In genomic region chr6:12012231-12012565, GRCh38 we compare ENCODE assay signal across 8 cellular contexts. TPM values are rescaled to one million over a fixed set of nuclear protein-coding genes. Genes with fewer than 3 reads are reported as not detected.
DNase-seq lines count a peak whose midpoint lies in the region; ATAC-seq and TF ChIP-seq lines count a peak whose summit lies in the region.

Gene HIVEP1, plus strand, starts transcription at chr6:12012312. Its CDS starts 3,317 bp downstream, at chr6:12015629.

- ATAC-seq in GM18909 (IDR thresholded peaks at IDR 0.05; ENCODE audit: poor library complexity, unreplicated experiment) (peak; percentile 2), heart right ventricle (no peak), GM18868 (IDR thresholded peaks at IDR 0.05; ENCODE audit: unreplicated experiment) (no peak), HG02678 (IDR thresholded peaks at IDR 0.05; ENCODE audit: unreplicated experiment) (no peak)

- H3K27ac ChIP-seq in heart right ventricle: peak within 1 kb of the TSS; percentile 81 to 98 (median 96)

- H3K9me3 Mint-ChIP-seq in activated naive CD8-positive, alpha-beta T cell treated with anti-CD3 and anti-CD28 coated beads for 36 hours: peaks cover 6% of the 10 kb centered on the region

- WGBS in heart right ventricle, 2 donors: 2 to 7% methylated on average over 14 to 45 of the region's 46 CpGs

- H3K4me1 ChIP-seq in heart right ventricle: peaks cover 4 to 39% (median 30%) of the 10 kb centered on the region in 9 donors

- intact Hi-C loops in heart right ventricle (cut with DNase I): loop anchor here in 5 of 10 donors (5.0 to 10.0 kb wide), 4 partner anchors 240 to 360 kb away; no protein-coding TSS in a partner anchor
- intact Hi-C loops in posterior vena cava (cut with DNase I): loop anchor here in 1 of 2 donors (5.0 kb wide), 1 partner anchor 250 kb away; no protein-coding TSS in a partner anchor

- H3K27ac Mint-ChIP-seq in activated naive CD8-positive, alpha-beta T cell treated with anti-CD3 and anti-CD28 coated beads for 36 hours: peak within 1 kb of the TSS; percentile 97

- peak within 1 kb of the TSS; percentile 53 to 92 (median 73) for H3K4me3 ChIP-seq in heart right ventricle

- no peak for TF ChIP-seq CTCF in heart right ventricle (IDR thresholded peaks at IDR 0.05)

- no peaks in the 10 kb centered on the region for H3K27me3 ChIP-seq in heart right ventricle

- in situ Hi-C loops in KBM-7 (cut with MboI; ENCODE audit: low pct_unique_long_range_greater_than_20kb, low sequenced_read_pairs): no loop called here

- peaks cover 54% of the 10 kb centered on the region for H3K4me1 Mint-ChIP-seq in activated naive CD8-positive, alpha-beta T cell treated with anti-CD3 and anti-CD28 coated beads for 36 hours

- DNase-seq in KBM-7: peak; percentile 42
- DNase-seq in activated naive CD8-positive, alpha-beta T cell treated with anti-CD3 and anti-CD28 coated beads for 36 hours: peak; percentile 60
- no peak for DNase-seq in heart right ventricle
- peak; percentile 83 for DNase-seq in posterior vena cava (ENCODE audit: low spot score)
- no peak for DNase-seq in NCI-H1694 (lab: John Stamatoyannopoulos, UW)

- peak within 1 kb of the TSS; percentile 97 for H3K4me3 Mint-ChIP-seq in activated naive CD8-positive, alpha-beta T cell treated with anti-CD3 and anti-CD28 coated beads for 36 hours

- H3K9me3 ChIP-seq in heart right ventricle: peaks cover 0 to 8% (median 0%) of the 10 kb centered on the region in 11 donors

- H3K36me3 Mint-ChIP-seq in activated naive CD8-positive, alpha-beta T cell treated with anti-CD3 and anti-CD28 coated beads for 36 hours: peaks cover 49% of the 10 kb centered on the region

- H3K36me3 ChIP-seq in heart right ventricle: peaks cover 0 to 20% (median 7%) of the 10 kb centered on the region in 9 donors

- H3K27me3 Mint-ChIP-seq in activated naive CD8-positive, alpha-beta T cell treated with anti-CD3 and anti-CD28 coated beads for 36 hours: no peaks in the 10 kb centered on the region

RNA-seq across cellular contexts. Expression of gene HIVEP1, which starts in this region (rescaled TPM):
- 10 to 100 TPM; 33.9 to 41.9 TPM for total RNA-seq in activated naive CD8-positive, alpha-beta T cell treated with anti-CD3 and anti-CD28 coated beads for 36 hours
- total RNA-seq in heart right ventricle: 10 to 100 TPM; 10.3 to 20.9 (median 14.1) TPM
- polyA plus RNA-seq in heart right ventricle: 1 to 10 TPM; 3.4 to 3.5 TPM
- 10 to 100 TPM; 29.0 to 35.2 TPM for total RNA-seq in posterior vena cava

Comparison
In these comparisons a context has a peak if more than half of its experiments do, and no peak if none do; other contexts are left out.
1. DNase-seq: peak in KBM-7 (single experiment), activated naive CD8-positive, alpha-beta T cell treated with anti-CD3 and anti-CD28 coated beads for 36 hours (single experiment) and posterior vena cava (single experiment); none in heart right ventricle (0 of 2) and NCI-H1694 (single experiment).